ENCODE assay signal across 16 cellular contexts in the genomic region with DNA sequence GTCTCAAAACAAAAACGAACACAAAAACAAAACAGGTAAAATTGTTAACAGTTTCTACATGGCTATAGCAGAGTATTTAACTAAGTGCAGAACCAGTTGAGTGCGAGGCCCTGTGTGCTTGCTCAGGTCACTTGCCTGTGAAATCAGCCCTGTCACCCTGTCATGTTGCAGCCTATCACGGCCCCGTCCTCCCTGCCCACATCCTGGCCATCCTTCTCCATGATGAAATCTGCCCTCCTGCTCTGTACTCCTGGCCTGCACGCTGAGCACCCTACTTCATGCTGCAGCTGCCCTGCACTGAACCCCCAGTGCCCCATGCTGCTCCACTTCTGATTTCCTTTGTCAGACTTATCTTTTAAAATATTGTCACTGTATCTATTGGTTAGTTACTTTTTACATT.
DNase-seq lines count a peak whose midpoint lies in the region; ATAC-seq and TF ChIP-seq lines count a peak whose summit lies in the region.
"Had no signal": no experiment of that assay in that cellular context is flagged by ENCODE, and none has a peak within 500 bp of the region (broad histone marks: within the 10 kb centered on the region; RNA-seq: fewer than 3 reads in every experiment).

No MANE protein-coding gene starts in this region.

- no peak for TF ChIP-seq CTCF in brain (conservative IDR thresholded peaks at IDR 0.05)
- TF ChIP-seq CTCF in Calu3 (IDR thresholded peaks at IDR 0.05; ENCODE audit: unreplicated experiment): no peak

- intact Hi-C loops in Calu3 (cut with micrococcal nuclease; ENCODE audit: unreplicated experiment): no loop called here

- H3K4me3 Mint-ChIP-seq in brain: no peak overlapping the region
- H3K4me3 Mint-ChIP-seq in Calu3 (ENCODE audit: low read depth, unreplicated experiment): no peak overlapping the region
- H3K4me3 Mint-ChIP-seq: CD14-positive monocyte had no signal

- H3K36me3 Mint-ChIP-seq in brain (peaks cover 2% of the 10 kb centered on the region), Calu3 (ENCODE audit: insufficient read depth, unreplicated experiment) (no peaks in the 10 kb centered on the region)
- H3K36me3 Mint-ChIP-seq: CD14-positive monocyte had no signal

- peak overlapping the region in 3 of 5 experiments; percentile 30 to 41 (median 35) for H3K27ac Mint-ChIP-seq in brain
- no peak overlapping the region for H3K27ac Mint-ChIP-seq in Calu3 (ENCODE audit: unreplicated experiment)
- H3K27ac Mint-ChIP-seq: CD14-positive monocyte had no signal

- CTCF ChIA-PET in Calu3 (lab: Charles Lee): no interaction called here

- no peak for ATAC-seq in GM21423 (IDR thresholded peaks at IDR 0.05; ENCODE audit: unreplicated experiment)
- ATAC-seq: GM12878 had no signal

- no TSS peak for BruUV-seq in Calu3 (replicated peaks; lab: Mats Ljungman, UMichigan)

- H3K9me3 Mint-ChIP-seq in brain: no peaks in the 10 kb centered on the region
- H3K9me3 Mint-ChIP-seq in Calu3 (ENCODE audit: low read depth, unreplicated experiment): no peaks in the 10 kb centered on the region
- H3K9me3 Mint-ChIP-seq: CD14-positive monocyte had no signal

- H3K27me3 Mint-ChIP-seq in brain (no peaks in the 10 kb centered on the region), Calu3 (ENCODE audit: unreplicated experiment) (no peaks in the 10 kb centered on the region)

- DNase-seq in NCI-H2227 (lab: John Stamatoyannopoulos, UW; ENCODE audit: unreplicated experiment): peak; percentile 28
- no peak for DNase-seq in NCI-H2227 treated with DMSO at 0.1 percent for 48 hours (lab: John Stamatoyannopoulos, UW)
- DNase-seq in AML-193 (lab: John Stamatoyannopoulos, UW): peak; percentile 13 to 37
- DNase-seq in MV-4-11 (lab: John Stamatoyannopoulos, UW): peak; percentile 28
- DNase-seq in NCI-H2029 (lab: John Stamatoyannopoulos, UW): no peak
- no peak for DNase-seq in Calu3
- DNase-seq: Caco-2, DMS79, Kasumi-1, NCI-H1048, NCI-H187, SIG-M5 had no signal

- H3K4me1 Mint-ChIP-seq in brain (peaks cover 48% of the 10 kb centered on the region), Calu3 (ENCODE audit: low read depth, unreplicated experiment) (no peaks in the 10 kb centered on the region)

Comparison
In these comparisons a context has a peak if more than half of its experiments do, and no peak if none do; other contexts are left out.
1. DNase-seq: peak in NCI-H2227 (single experiment), AML-193 (2 of 2) and MV-4-11 (single experiment); none in NCI-H2227 treated with DMSO at 0.1 percent for 48 hours (single experiment), NCI-H2029 (single experiment) and Calu3 (single experiment).